ENCODE assay signal across 8 cellular contexts in genomic region chr9:131407717-131408195, GRCh38. TPM values are rescaled to one million over a fixed set of nuclear protein-coding genes. Genes with fewer than 3 reads are reported as not detected.
A peak's percentile ranks its signal among the peaks of the same experiment; 100 is the strongest.
DNase-seq lines count a peak whose midpoint lies in the region; ATAC-seq and TF ChIP-seq lines count a peak whose summit lies in the region.

No MANE protein-coding gene starts in this region.

- H3F3A ChIP-seq in GM23338 (replicated peaks; ENCODE audit: low read depth) (peaks cover 17% of the 10 kb centered on the region; the same call in 1 of the 2 replicates), smooth muscle cell (ENCODE audit: low read depth) (peaks cover 15% of the 10 kb centered on the region)

- H3K4me3 ChIP-seq in GM23338 (peak overlapping the region; percentile 43), Panc1 (ENCODE audit: low read depth in 2 of 2, low read length in 2 of 2) (peak overlapping the region; percentile 21 to 38; a peak in 3 of 4 replicates), smooth muscle cell (no peak overlapping the region)

- peaks cover 71% of the 10 kb centered on the region for H4K20me1 ChIP-seq in GM23338 (replicated peaks; ENCODE audit: insufficient read depth)
- H4K20me1 ChIP-seq in smooth muscle cell (ENCODE audit: low read depth): peaks cover 100% of the 10 kb centered on the region

- peak overlapping the region; percentile 96 for H3K27ac Mint-ChIP-seq in GM23338
- peak overlapping the region; percentile 49 for H3K27ac Mint-ChIP-seq in MCF 10A (ENCODE audit: low read depth, unreplicated experiment)

- H2AFZ ChIP-seq in GM23338: no peak overlapping the region
- no peak overlapping the region for H2AFZ ChIP-seq in smooth muscle cell (ENCODE audit: low read depth)

- CTCF ChIA-PET in Panc1 (lab: Charles Lee): no interaction called here
- CTCF ChIA-PET in MCF 10A (lab: Yijun Ruan, JAX): interaction anchor here (0.6 to 2.8 kb wide), 10 partner anchors 9 to 63 kb away, joined by 3 to 22 read pairs (median 3); no protein-coding TSS in a partner anchor

- H3K9me3 ChIP-seq in Panc1 (ENCODE audit: control insufficient read depth, insufficient read depth, low read depth, low read length) (no peaks in the 10 kb centered on the region), smooth muscle cell (replicated peaks; ENCODE audit: low read depth) (no peaks in the 10 kb centered on the region)

- peaks cover 25% of the 10 kb centered on the region; the same call in 2 of the 3 replicates for H3K36me3 Mint-ChIP-seq in GM23338 (ENCODE audit: low read depth)
- H3K36me3 Mint-ChIP-seq in MCF 10A (ENCODE audit: insufficient read depth, unreplicated experiment): peaks cover 29% of the 10 kb centered on the region

- H3K4me1 Mint-ChIP-seq in GM23338 (peaks cover 84% of the 10 kb centered on the region), MCF 10A (ENCODE audit: insufficient read depth, unreplicated experiment) (peaks cover 63% of the 10 kb centered on the region)

- peaks cover 21% of the 10 kb centered on the region for H3K27me3 Mint-ChIP-seq in GM23338 (ENCODE audit: insufficient read depth, low read depth, poor library complexity)
- no peaks in the 10 kb centered on the region for H3K27me3 Mint-ChIP-seq in MCF 10A (ENCODE audit: insufficient read depth, unreplicated experiment)

- peak; percentile 82 for DNase-seq in GM23338 (ENCODE audit: low spot score)
- DNase-seq in Panc1 (ENCODE audit: low read depth, low spot score): no peak
- DNase-seq in MCF 10A (ENCODE audit: unreplicated experiment): peak; percentile 67
- peak; percentile 63 for DNase-seq in iPS-NIHi11 (ENCODE audit: low spot score)
- no peak for DNase-seq in smooth muscle cell (lab: John Stamatoyannopoulos, UW; ENCODE audit: unreplicated experiment)

- H3K4me2 ChIP-seq in GM23338 (peak overlapping the region; percentile 70), smooth muscle cell (peak overlapping the region; percentile 59)

- BruUV-seq in Panc1 (replicated peaks; lab: Mats Ljungman, UMichigan): no TSS peak
- no TSS peak for BruUV-seq in MCF 10A (replicated peaks; lab: Mats Ljungman, UMichigan)

- POLR2A ChIA-PET in Panc1 (lab: Charles Lee): no interaction called here
- POLR2A ChIA-PET in MCF 10A (lab: Yijun Ruan, JAX): interaction anchor here (0.6 to 4.2 kb wide), 10 partner anchors 10 to 95 kb away, joined by 3 to 41 read pairs (median 4); no protein-coding TSS in a partner anchor

- TF ChIP-seq CTCF in GM23338 (conservative IDR thresholded peaks at IDR 0.05; ENCODE audit: low read depth in 2 of 2) (peak; percentile 53 to 58), Panc1 (IDR thresholded peaks at IDR 0.05) (no peak; the same call in 1 of the 2 replicates), MCF 10A (IDR thresholded peaks at IDR 0.05; ENCODE audit: unreplicated experiment) (peak; percentile 23), smooth muscle cell (IDR thresholded peaks at IDR 0.05; ENCODE audit: borderline replicate concordance, insufficient read depth, poor library complexity, severe bottlenecking) (no peak)

- H3K9me2 ChIP-seq in GM23338 (ENCODE audit: insufficient read depth): no peaks in the 10 kb centered on the region

- WGBS in smooth muscle cell (ENCODE audit: low lambda C conversion rate): 29% methylated on average over 13 of the region's 13 CpGs

- H3K9me3 Mint-ChIP-seq in GM23338 (peaks cover 3% of the 10 kb centered on the region; the same call in 1 of the 3 replicates), MCF 10A (ENCODE audit: unreplicated experiment) (no peaks in the 10 kb centered on the region)

- no peak overlapping the region for H3K9ac ChIP-seq in smooth muscle cell (ENCODE audit: low read depth)

- H3K36me3 ChIP-seq in GM23338 (ENCODE audit: insufficient read depth) (0 out of 2 replicates have a peak, but pooled peaks cover 2% of the 10 kb centered on the region), Panc1 (ENCODE audit: control insufficient read depth, insufficient read depth, low read length) (no peaks in the 10 kb centered on the region), smooth muscle cell (ENCODE audit: low read depth) (no peaks in the 10 kb centered on the region)

- peaks cover 100% of the 10 kb centered on the region for H3K79me2 ChIP-seq in GM23338 (replicated peaks; ENCODE audit: insufficient read depth)
- H3K79me2 ChIP-seq in smooth muscle cell (ENCODE audit: low read depth): peaks cover 100% of the 10 kb centered on the region

- H3K27me3 ChIP-seq in GM23338 (ENCODE audit: insufficient read depth): no peaks in the 10 kb centered on the region
- no peaks in the 10 kb centered on the region for H3K27me3 ChIP-seq in Panc1 (ENCODE audit: control insufficient read depth, insufficient read depth, low read length)
- no peaks in the 10 kb centered on the region for H3K27me3 ChIP-seq in smooth muscle cell (ENCODE audit: low read depth)

- peak overlapping the region; percentile 83 for H3K27ac ChIP-seq in GM23338 (ENCODE audit: low read depth)
- H3K27ac ChIP-seq in Panc1 (ENCODE audit: low read length): peak overlapping the region; percentile 70
- H3K27ac ChIP-seq in smooth muscle cell (ENCODE audit: low read depth): peak overlapping the region; percentile 56

- peak; percentile 62 for ATAC-seq in GM23338
- ATAC-seq in Panc1: peak; percentile 64
- no peak for ATAC-seq in HG02798 (IDR thresholded peaks at IDR 0.05; ENCODE audit: poor library complexity, unreplicated experiment)
- no peak for ATAC-seq in HG02571 (IDR thresholded peaks at IDR 0.05; ENCODE audit: unreplicated experiment)
- ATAC-seq in GM19463 (IDR thresholded peaks at IDR 0.05; ENCODE audit: unreplicated experiment): no peak

- H3K4me3 Mint-ChIP-seq in GM23338 (peak overlapping the region; percentile 60), MCF 10A (ENCODE audit: unreplicated experiment) (peak overlapping the region; percentile 54)

- peaks cover 84% of the 10 kb centered on the region for H3K4me1 ChIP-seq in GM23338 (ENCODE audit: insufficient read depth)
- H3K4me1 ChIP-seq in Panc1 (ENCODE audit: control insufficient read depth, insufficient read depth, low read length): peaks cover 81% of the 10 kb centered on the region
- H3K4me1 ChIP-seq in smooth muscle cell (ENCODE audit: low read depth): peaks cover 57% of the 10 kb centered on the region

- in situ Hi-C loops in Panc1 (cut with HindIII; ENCODE audit: low pct_unique_long_range_greater_than_20kb, low sequenced_read_pairs): no loop called here

- intact Hi-C loops in Panc1 (cut with micrococcal nuclease; ENCODE audit: unreplicated experiment): no loop called here
- intact Hi-C loops in MCF 10A (cut with micrococcal nuclease): no loop called here

TF ChIP-seq in GM23338, 12 proteins besides CTCF, POLR2A, EP300 and RAD21:
- no peak for TF ChIP-seq CREB1 (CRISPR knock-in tag; IDR thresholded peaks at IDR 0.05; ENCODE audit: low read depth)

RNA-seq across cellular contexts. Expression of gene PRRC2B, which starts 13.9 kb away (rescaled TPM):
- 171 and 193 TPM in 2 replicates for total RNA-seq in GM23338 (2014; rRNA removed; shearing (Covaris generic))
- polyA plus RNA-seq in GM23338 (2016; fragmentation: Nextera tagmentation; extraction: Ambion mirVana) (41.4 and 45.0 TPM in 2 replicates), smooth muscle cell (38.6 and 53.7 TPM in 2 replicates)
- total RNA-seq in Panc1 (2021; ENCODE audit: unreplicated experiment) (200 TPM), MCF 10A (2022) (173 and 186 TPM in 2 replicates), smooth muscle cell (73.5 and 97.2 TPM in 2 replicates)
- 124 TPM for polyA plus RNA-seq in Panc1 (2012; ENCODE audit: insufficient read length)

Comparison
In these comparisons a context has a peak if more than half of its experiments do, and no peak if none do; other contexts are left out.
1. ATAC-seq: peak in GM23338 (single experiment) and Panc1 (single experiment); none in HG02798 (single experiment), HG02571 (single experiment) and GM19463 (single experiment).
2. DNase-seq: peak in GM23338 (single experiment), MCF 10A (single experiment) and iPS-NIHi11 (single experiment); none in Panc1 (single experiment) and smooth muscle cell (single experiment).
3. CTCF ChIP-seq: peak in GM23338 (2 of 2) and MCF 10A (single experiment); none in Panc1 (single experiment) and smooth muscle cell (single experiment).
4. Peak in every context shown above with its lines, with median percentiles within 50 percentile points of each other: H3K27ac ChIP-seq.